23 cellular contexts compared by ENCODE assay signal in genomic region chr4:5893591-5893990, GRCh38. TPM values are rescaled to one million over a fixed set of nuclear protein-coding genes. Genes with fewer than 3 reads are reported as not detected.
DNase-seq lines count a peak whose midpoint lies in the region; ATAC-seq and TF ChIP-seq lines count a peak whose summit lies in the region.
"Had no signal": no experiment of that assay in that cellular context is flagged by ENCODE, and none has a peak within 500 bp of the region (broad histone marks: within the 10 kb centered on the region; RNA-seq: fewer than 3 reads in every experiment).

No MANE protein-coding gene starts in this region.

- H3K4me1 Mint-ChIP-seq in natural killer cell: peaks cover 0 to 13% of the 10 kb centered on the region in 2 donors
- peaks cover 7 to 10% of the 10 kb centered on the region in 2 donors for H3K4me1 Mint-ChIP-seq in natural killer cell treated with Interleukin-12 subunit alpha and Interleukin-12 subunit beta and Interleukin-15 and Interleukin-18, amount 100 ng/mL, for 72 hours (ENCODE audit: low read depth in 2 of 2)
- peaks cover 14% of the 10 kb centered on the region for H3K4me1 Mint-ChIP-seq in mesothelial cell of epicardium
- H3K4me1 Mint-ChIP-seq in activated T-helper 17 cell treated with anti-CD3 and anti-CD28 coated beads, Interleukin-2, amount 50 U/mL, for 72 hours: peaks cover 4% of the 10 kb centered on the region
- H3K4me1 Mint-ChIP-seq: activated naive CD4-positive, alpha-beta T cell treated with anti-CD3 and anti-CD28 coated beads, Interleukin-2, amount 50 U/mL, for 24 hours had no signal

- no peak for TF ChIP-seq CTCF in natural killer cell (IDR thresholded peaks at IDR 0.05)
- no peak for TF ChIP-seq CTCF in mesothelial cell of epicardium (IDR thresholded peaks at IDR 0.05; ENCODE audit: unreplicated experiment)
- TF ChIP-seq CTCF in colonic mucosa (IDR thresholded peaks at IDR 0.05): no peak

- H3K27ac ChIP-seq in angular gyrus (ENCODE audit: low read depth, low read length) (peak overlapping the region; percentile 29), colonic mucosa (no peak overlapping the region)
- H3K27ac ChIP-seq: body of pancreas, coronary artery, heart left ventricle had no signal

- no peak for DNase-seq in natural killer cell
- no peak for DNase-seq in natural killer cell treated with Interleukin-12 subunit alpha and Interleukin-12 subunit beta and Interleukin-15 and Interleukin-18, amount 100 ng/mL, for 72 hours (ENCODE audit: low spot score)
- no peak for DNase-seq in mesothelial cell of epicardium (ENCODE audit: low spot score in 2 of 2, unreplicated experiment in 2 of 2)
- no peak for DNase-seq in NCI-H187 treated with DMSO at 0.1 percent for 48 hours (lab: John Stamatoyannopoulos, UW)
- DNase-seq in epidermal melanocyte (ENCODE audit: insufficient read length, low spot score): no peak
- no peak for DNase-seq in colonic mucosa
- DNase-seq: activated CD8-positive, alpha-beta T cell treated with anti-CD3 and anti-CD28 coated beads, Interleukin-2, amount 10 ng/mL, durations not matched to agents 7 days and 5 days; activated T-cell treated with anti-CD3 and anti-CD28 coated beads, Interleukin-2, amount 50 U/mL, for 24 hours; CD8-positive, alpha-beta memory T cell; GOT3; kidney; RPMI8226; T1000 had no signal

- no peak overlapping the region for H3K9ac ChIP-seq in colonic mucosa (ENCODE audit: low read depth in 2 of 2, low read length in 2 of 2)
- H3K9ac ChIP-seq: SK-N-SH had no signal

- H3K27me3 Mint-ChIP-seq in natural killer cell (ENCODE audit: low read depth in 2 of 2): peaks cover 54 to 61% of the 10 kb centered on the region in 2 donors
- peaks cover 52 to 67% of the 10 kb centered on the region in 2 donors for H3K27me3 Mint-ChIP-seq in natural killer cell treated with Interleukin-12 subunit alpha and Interleukin-12 subunit beta and Interleukin-15 and Interleukin-18, amount 100 ng/mL, for 72 hours
- peaks cover 91% of the 10 kb centered on the region for H3K27me3 Mint-ChIP-seq in mesothelial cell of epicardium (ENCODE audit: low read depth)
- H3K27me3 Mint-ChIP-seq in activated T-helper 17 cell treated with anti-CD3 and anti-CD28 coated beads, Interleukin-2, amount 50 U/mL, for 72 hours: peaks cover 47% of the 10 kb centered on the region

- H3K9me3 ChIP-seq in colonic mucosa: no peaks in the 10 kb centered on the region
- H3K9me3 ChIP-seq: body of pancreas, SK-N-SH had no signal

- H3K4me3 Mint-ChIP-seq in natural killer cell (peak overlapping the region; percentile 10), mesothelial cell of epicardium (peak overlapping the region; percentile 20)
- H3K4me3 Mint-ChIP-seq in natural killer cell treated with Interleukin-12 subunit alpha and Interleukin-12 subunit beta and Interleukin-15 and Interleukin-18, amount 100 ng/mL, for 72 hours: no peak overlapping the region
- no peak overlapping the region for H3K4me3 Mint-ChIP-seq in activated T-helper 17 cell treated with anti-CD3 and anti-CD28 coated beads, Interleukin-2, amount 50 U/mL, for 72 hours
- H3K4me3 Mint-ChIP-seq: activated CD8-positive, alpha-beta T cell treated with anti-CD3 and anti-CD28 coated beads, Interleukin-2, amount 10 ng/mL, durations not matched to agents 7 days and 5 days; activated naive CD4-positive, alpha-beta T cell treated with anti-CD3 and anti-CD28 coated beads, Interleukin-2, amount 50 U/mL, for 24 hours; activated T-cell treated with anti-CD3 and anti-CD28 coated beads, Interleukin-2, amount 50 U/mL, for 24 hours; CD8-positive, alpha-beta memory T cell; stimulated activated effector memory CD8-positive, alpha-beta T cell treated with anti-CD3 and anti-CD28 coated beads, Interleukin-12 subunit alpha, Interleukin-12 subunit beta, amount 100 ng/mL, for 72 hours had no signal

- H3K36me3 ChIP-seq in colonic mucosa: no peaks in the 10 kb centered on the region
- H3K36me3 ChIP-seq: heart left ventricle had no signal

- no peak for ATAC-seq in natural killer cell
- no peak for ATAC-seq in natural killer cell treated with Interleukin-12 subunit alpha and Interleukin-12 subunit beta and Interleukin-15 and Interleukin-18, amount 100 ng/mL, for 72 hours
- ATAC-seq in activated T-helper 17 cell treated with anti-CD3 and anti-CD28 coated beads, Interleukin-2, amount 50 U/mL, for 72 hours (replicated peaks): no peak
- ATAC-seq: activated CD4-positive, CD25-positive, alpha-beta regulatory T cell treated with anti-CD3 and anti-CD28 coated beads, Interleukin-2, amount 50 U/mL, for 24 hours; activated CD8-positive, alpha-beta T cell treated with anti-CD3 and anti-CD28 coated beads, Interleukin-2, amount 10 ng/mL, durations not matched to agents 7 days and 5 days; GM12878; stimulated activated effector memory CD8-positive, alpha-beta T cell treated with anti-CD3 and anti-CD28 coated beads, Interleukin-12 subunit alpha, Interleukin-12 subunit beta, amount 100 ng/mL, for 72 hours had no signal

- H3K36me3 Mint-ChIP-seq in natural killer cell: no peaks in the 10 kb centered on the region
- H3K36me3 Mint-ChIP-seq in natural killer cell treated with Interleukin-12 subunit alpha and Interleukin-12 subunit beta and Interleukin-15 and Interleukin-18, amount 100 ng/mL, for 72 hours: peaks cover 7% of the 10 kb centered on the region
- H3K36me3 Mint-ChIP-seq in mesothelial cell of epicardium: no peaks in the 10 kb centered on the region
- peaks cover 5% of the 10 kb centered on the region for H3K36me3 Mint-ChIP-seq in activated T-helper 17 cell treated with anti-CD3 and anti-CD28 coated beads, Interleukin-2, amount 50 U/mL, for 72 hours (ENCODE audit: low read depth)
- H3K36me3 Mint-ChIP-seq: activated naive CD4-positive, alpha-beta T cell treated with anti-CD3 and anti-CD28 coated beads, Interleukin-2, amount 50 U/mL, for 24 hours; CD8-positive, alpha-beta memory T cell; stimulated activated effector memory CD8-positive, alpha-beta T cell treated with anti-CD3 and anti-CD28 coated beads, Interleukin-12 subunit alpha, Interleukin-12 subunit beta, amount 100 ng/mL, for 72 hours had no signal

- peaks cover 43% of the 10 kb centered on the region for H3K27me3 ChIP-seq in colonic mucosa

- H3K4me3 ChIP-seq in colonic mucosa: no peak overlapping the region
- H3K4me3 ChIP-seq: body of pancreas, GM12878 had no signal

- H3K4me1 ChIP-seq in colonic mucosa: no peaks in the 10 kb centered on the region

- H3K27ac Mint-ChIP-seq in natural killer cell: no peak overlapping the region
- H3K27ac Mint-ChIP-seq in natural killer cell treated with Interleukin-12 subunit alpha and Interleukin-12 subunit beta and Interleukin-15 and Interleukin-18, amount 100 ng/mL, for 72 hours: no peak overlapping the region
- H3K27ac Mint-ChIP-seq in mesothelial cell of epicardium: no peak overlapping the region
- H3K27ac Mint-ChIP-seq in activated T-helper 17 cell treated with anti-CD3 and anti-CD28 coated beads, Interleukin-2, amount 50 U/mL, for 72 hours: no peak overlapping the region
- H3K27ac Mint-ChIP-seq: activated CD8-positive, alpha-beta T cell treated with anti-CD3 and anti-CD28 coated beads, Interleukin-2, amount 10 ng/mL, durations not matched to agents 7 days and 5 days; activated naive CD4-positive, alpha-beta T cell treated with anti-CD3 and anti-CD28 coated beads, Interleukin-2, amount 50 U/mL, for 24 hours; activated T-cell treated with anti-CD3 and anti-CD28 coated beads, Interleukin-2, amount 50 U/mL, for 24 hours; CD8-positive, alpha-beta memory T cell; stimulated activated effector memory CD8-positive, alpha-beta T cell treated with anti-CD3 and anti-CD28 coated beads, Interleukin-12 subunit alpha, Interleukin-12 subunit beta, amount 100 ng/mL, for 72 hours had no signal

- intact Hi-C loops in natural killer cell (cut with micrococcal nuclease) (no loop called here), colonic mucosa (cut with DNase I) (no loop called here)

- H3K9me3 Mint-ChIP-seq in natural killer cell (peaks cover 0 to 2% of the 10 kb centered on the region in 2 donors), mesothelial cell of epicardium (peaks cover 4% of the 10 kb centered on the region)
- H3K9me3 Mint-ChIP-seq in natural killer cell treated with Interleukin-12 subunit alpha and Interleukin-12 subunit beta and Interleukin-15 and Interleukin-18, amount 100 ng/mL, for 72 hours: peaks cover 3% of the 10 kb centered on the region
- peaks cover 5% of the 10 kb centered on the region for H3K9me3 Mint-ChIP-seq in activated T-helper 17 cell treated with anti-CD3 and anti-CD28 coated beads, Interleukin-2, amount 50 U/mL, for 72 hours

RNA-seq across cellular contexts. Expression of gene CRMP1, which starts 0.7 kb away (rescaled TPM):
- not detected for total RNA-seq in natural killer cell
- not detected for total RNA-seq in natural killer cell treated with Interleukin-12 subunit alpha and Interleukin-12 subunit beta and Interleukin-15 and Interleukin-18, amount 100 ng/mL, for 72 hours
- 14.6 to 16.5 TPM (median 15.7 TPM) in 3 replicates for total RNA-seq in mesothelial cell of epicardium
- total RNA-seq in activated T-helper 17 cell treated with anti-CD3 and anti-CD28 coated beads, Interleukin-2, amount 50 U/mL, for 72 hours: not detected
- 1 to 10 TPM in 1 of 2 donors, under 1 TPM in 1; 0.49 to 1.2 TPM for total RNA-seq in colonic mucosa
- total RNA-seq: activated CD8-positive, alpha-beta T cell treated with anti-CD3 and anti-CD28 coated beads, Interleukin-2, amount 10 ng/mL, durations not matched to agents 7 days and 5 days; CD8-positive, alpha-beta memory T cell had no signal

Comparison
In these comparisons a context has a peak if more than half of its experiments do, and no peak if none do; other contexts are left out.
1. H3K4me3 Mint-ChIP-seq: peak in natural killer cell (single experiment) and mesothelial cell of epicardium (single experiment); none in natural killer cell treated with Interleukin-12 subunit alpha and Interleukin-12 subunit beta and Interleukin-15 and Interleukin-18, amount 100 ng/mL, for 72 hours (single experiment) and activated T-helper 17 cell treated with anti-CD3 and anti-CD28 coated beads, Interleukin-2, amount 50 U/mL, for 72 hours (single experiment).